In the genomic region with DNA sequence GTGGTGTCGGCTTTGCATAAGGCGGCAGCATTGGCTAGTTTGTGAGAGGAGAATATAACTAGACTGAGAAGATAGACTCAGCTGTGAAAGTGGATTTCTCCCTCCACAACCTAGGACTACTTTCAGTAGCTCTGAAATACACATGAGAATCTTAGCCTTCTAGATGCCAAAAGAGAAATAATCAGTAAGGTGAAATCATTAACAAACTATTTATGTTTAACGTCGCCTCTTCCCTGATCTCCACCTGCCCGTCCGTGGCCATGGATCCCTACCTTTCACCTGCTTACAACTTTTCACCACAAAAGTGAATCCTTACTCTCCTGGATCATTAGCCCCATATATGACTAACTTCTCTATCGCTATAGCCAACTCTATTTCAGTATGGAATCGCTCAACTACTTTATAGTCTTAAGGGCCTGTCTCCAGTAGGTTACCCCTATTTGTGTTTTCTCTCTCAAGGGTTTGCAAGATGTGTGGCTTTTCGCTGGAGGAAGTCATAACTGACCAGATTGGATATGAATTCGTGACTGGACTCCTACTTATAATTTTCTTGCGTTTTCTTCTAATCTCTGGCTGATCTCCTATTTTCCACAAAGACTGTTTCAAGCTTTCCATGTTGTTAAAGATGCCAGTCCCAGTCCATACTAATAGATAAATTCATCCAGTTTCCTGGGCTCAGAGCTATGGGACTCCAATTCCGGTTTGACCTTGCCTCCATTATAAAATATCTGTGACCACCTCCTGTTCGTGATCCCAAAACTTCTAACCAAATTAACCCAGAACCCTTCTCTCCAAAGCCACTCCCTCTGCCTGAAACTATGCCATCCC, we compare ENCODE assay signal across 8 cellular contexts. TPM values are rescaled to one million over a fixed set of nuclear protein-coding genes. Genes with fewer than 3 reads are reported as not detected.
DNase-seq lines count a peak whose midpoint lies in the region; ATAC-seq and TF ChIP-seq lines count a peak whose summit lies in the region.

No MANE protein-coding gene starts in this region.

- TF ChIP-seq POLR2A in erythroblast (IDR thresholded peaks at IDR 0.05; ENCODE audit: low read length), result no peak

- H3K36me3 ChIP-seq in CD8-positive, alpha-beta memory T cell (ENCODE audit: insufficient read depth, low read length), result no peaks in the 10 kb centered on the region
- no peaks in the 10 kb centered on the region for H3K36me3 ChIP-seq in hepatocyte (replicated peaks; ENCODE audit: insufficient read depth, low read depth)
- no peaks in the 10 kb centered on the region for H3K36me3 ChIP-seq in smooth muscle cell (ENCODE audit: low read depth)

- peak overlapping the region; percentile 86 for H3K27ac ChIP-seq in CD8-positive, alpha-beta memory T cell (ENCODE audit: low read depth, low read length)
- peak overlapping the region; percentile 97 for H3K27ac ChIP-seq in hepatocyte
- H3K27ac ChIP-seq in smooth muscle cell (ENCODE audit: low read depth), result peak overlapping the region; percentile 97

- CTCF ChIA-PET in CD8-positive, alpha-beta memory T cell (lab: Charles Lee), result interaction anchor here (0.8 to 4.8 kb wide), 57 partner anchors 12 to 684 kb away, joined by 3 to 98 read pairs (median 6); a partner anchor contains a TSS

- DNase-seq in CD8-positive, alpha-beta memory T cell, result no peak
- DNase-seq in HK-2 (ENCODE audit: unreplicated experiment) (peak; percentile 16), hepatocyte (ENCODE audit: low spot score) (no peak), smooth muscle cell (lab: John Stamatoyannopoulos, UW; ENCODE audit: unreplicated experiment) (no peak), erythroblast (lab: John Stamatoyannopoulos, UW) (no peak)
- no peak for DNase-seq in activated T-helper 1 cell treated with anti-CD3 and anti-CD28 coated beads, Interleukin-12 subunit alpha, Interleukin-12 subunit beta, Interleukin-2, Interleukin-4 antibody, amounts not matched to agents 30 ng/mL and 10 ng/mL and 1 ng/mL, durations not matched to agents 14 hours and 24 hours and 36 hours (ENCODE audit: low spot score)

- peaks cover 13% of the 10 kb centered on the region for H3F3A ChIP-seq in smooth muscle cell (ENCODE audit: low read depth)

- H3K27ac Mint-ChIP-seq in CD8-positive, alpha-beta memory T cell, result peak overlapping the region; percentile 93 to 100 (median 97)
- H3K27ac Mint-ChIP-seq in activated T-helper 1 cell treated with anti-CD3 and anti-CD28 coated beads, Interleukin-12 subunit alpha, Interleukin-12 subunit beta, Interleukin-2, Interleukin-4 antibody, amounts not matched to agents 30 ng/mL and 10 ng/mL and 1 ng/mL, durations not matched to agents 14 hours and 24 hours and 36 hours, result peak overlapping the region; percentile 96

- H3K79me2 ChIP-seq in hepatocyte (peaks cover 30% of the 10 kb centered on the region), smooth muscle cell (ENCODE audit: low read depth) (peaks cover 27% of the 10 kb centered on the region)

- H3K27me3 ChIP-seq in CD8-positive, alpha-beta memory T cell (ENCODE audit: insufficient read depth, low read length, poor library complexity, severe bottlenecking), result no peaks in the 10 kb centered on the region
- H3K27me3 ChIP-seq in hepatocyte (no peaks in the 10 kb centered on the region), smooth muscle cell (ENCODE audit: low read depth) (no peaks in the 10 kb centered on the region)

- WGBS in hepatocyte (ENCODE audit: low lambda C conversion rate, missing lambda C conversion rate), result 51% methylated on average over 13 of the region's 13 CpGs
- WGBS in smooth muscle cell (ENCODE audit: low lambda C conversion rate), result 51% methylated on average over 13 of the region's 13 CpGs

- H2AFZ ChIP-seq in hepatocyte (peak overlapping the region; percentile 64), smooth muscle cell (ENCODE audit: low read depth) (peak overlapping the region; percentile 95)

- ATAC-seq in HG03159 (IDR thresholded peaks at IDR 0.05; ENCODE audit: unreplicated experiment) (no peak), GM19395 (IDR thresholded peaks at IDR 0.05; ENCODE audit: unreplicated experiment) (no peak)

- peak overlapping the region; percentile 60 for H3K4me3 ChIP-seq in CD8-positive, alpha-beta memory T cell (ENCODE audit: low read length)
- H3K4me3 ChIP-seq in hepatocyte (peak overlapping the region; percentile 35), smooth muscle cell (peak overlapping the region; percentile 71)

- intact Hi-C loops in activated T-helper 1 cell treated with anti-CD3 and anti-CD28 coated beads, Interleukin-12 subunit alpha, Interleukin-12 subunit beta, Interleukin-2, Interleukin-4 antibody, amounts not matched to agents 30 ng/mL and 10 ng/mL and 1 ng/mL, durations not matched to agents 14 hours and 24 hours and 36 hours (cut with micrococcal nuclease), result loop anchor here (1.0 to 5.0 kb wide), 7 partner anchors 34 to 447 kb away; no protein-coding TSS in a partner anchor

- H3K9ac ChIP-seq in smooth muscle cell (ENCODE audit: low read depth), result peak overlapping the region; percentile 92

- no peaks in the 10 kb centered on the region for H3K9me2 ChIP-seq in hepatocyte (replicated peaks; ENCODE audit: insufficient read depth)

- H3K4me1 Mint-ChIP-seq in CD8-positive, alpha-beta memory T cell, result peaks cover 44 to 47% (median 44%) of the 10 kb centered on the region in 3 donors
- H3K4me1 Mint-ChIP-seq in activated T-helper 1 cell treated with anti-CD3 and anti-CD28 coated beads, Interleukin-12 subunit alpha, Interleukin-12 subunit beta, Interleukin-2, Interleukin-4 antibody, amounts not matched to agents 30 ng/mL and 10 ng/mL and 1 ng/mL, durations not matched to agents 14 hours and 24 hours and 36 hours (ENCODE audit: low read depth), result peaks cover 43% of the 10 kb centered on the region

- H3K27me3 Mint-ChIP-seq in CD8-positive, alpha-beta memory T cell, result peaks cover 0 to 3% of the 10 kb centered on the region in 2 donors
- no peaks in the 10 kb centered on the region for H3K27me3 Mint-ChIP-seq in activated T-helper 1 cell treated with anti-CD3 and anti-CD28 coated beads, Interleukin-12 subunit alpha, Interleukin-12 subunit beta, Interleukin-2, Interleukin-4 antibody, amounts not matched to agents 30 ng/mL and 10 ng/mL and 1 ng/mL, durations not matched to agents 14 hours and 24 hours and 36 hours (ENCODE audit: insufficient read depth)

- peaks cover 0 to 3% (median 0%) of the 10 kb centered on the region in 5 donors for H3K9me3 Mint-ChIP-seq in CD8-positive, alpha-beta memory T cell
- no peaks in the 10 kb centered on the region for H3K9me3 Mint-ChIP-seq in activated T-helper 1 cell treated with anti-CD3 and anti-CD28 coated beads, Interleukin-12 subunit alpha, Interleukin-12 subunit beta, Interleukin-2, Interleukin-4 antibody, amounts not matched to agents 30 ng/mL and 10 ng/mL and 1 ng/mL, durations not matched to agents 14 hours and 24 hours and 36 hours

- H3K9me3 ChIP-seq in CD8-positive, alpha-beta memory T cell (ENCODE audit: low read length), result no peaks in the 10 kb centered on the region
- H3K9me3 ChIP-seq in hepatocyte (ENCODE audit: low read depth) (no peaks in the 10 kb centered on the region), smooth muscle cell (replicated peaks; ENCODE audit: low read depth) (no peaks in the 10 kb centered on the region)

- H3K4me1 ChIP-seq in CD8-positive, alpha-beta memory T cell (ENCODE audit: insufficient read depth, low read length), result peaks cover 33% of the 10 kb centered on the region
- peaks cover 27% of the 10 kb centered on the region for H3K4me1 ChIP-seq in hepatocyte (ENCODE audit: insufficient read depth)
- peaks cover 31% of the 10 kb centered on the region for H3K4me1 ChIP-seq in smooth muscle cell (ENCODE audit: low read depth)

- H3K4me2 ChIP-seq in hepatocyte, result peak overlapping the region; percentile 70
- peak overlapping the region; percentile 87 for H3K4me2 ChIP-seq in smooth muscle cell

- H4K20me1 ChIP-seq in hepatocyte (ENCODE audit: insufficient read depth, poor library complexity, severe bottlenecking), result peaks cover 5% of the 10 kb centered on the region
- H4K20me1 ChIP-seq in smooth muscle cell (ENCODE audit: low read depth), result peaks cover 11% of the 10 kb centered on the region

- peak overlapping the region; percentile 78 to 99 (median 93) for H3K4me3 Mint-ChIP-seq in CD8-positive, alpha-beta memory T cell
- peak overlapping the region; percentile 86 for H3K4me3 Mint-ChIP-seq in activated T-helper 1 cell treated with anti-CD3 and anti-CD28 coated beads, Interleukin-12 subunit alpha, Interleukin-12 subunit beta, Interleukin-2, Interleukin-4 antibody, amounts not matched to agents 30 ng/mL and 10 ng/mL and 1 ng/mL, durations not matched to agents 14 hours and 24 hours and 36 hours

- TF ChIP-seq CTCF in hepatocyte (IDR thresholded peaks at IDR 0.05; ENCODE audit: poor library complexity) (no peak), smooth muscle cell (IDR thresholded peaks at IDR 0.05; ENCODE audit: borderline replicate concordance, insufficient read depth, poor library complexity, severe bottlenecking) (no peak)

- peaks cover 0 to 11% (median under 1%) of the 10 kb centered on the region in 3 donors for H3K36me3 Mint-ChIP-seq in CD8-positive, alpha-beta memory T cell
- H3K36me3 Mint-ChIP-seq in activated T-helper 1 cell treated with anti-CD3 and anti-CD28 coated beads, Interleukin-12 subunit alpha, Interleukin-12 subunit beta, Interleukin-2, Interleukin-4 antibody, amounts not matched to agents 30 ng/mL and 10 ng/mL and 1 ng/mL, durations not matched to agents 14 hours and 24 hours and 36 hours (ENCODE audit: low read depth), result peaks cover 6% of the 10 kb centered on the region

- POLR2A ChIA-PET in CD8-positive, alpha-beta memory T cell (lab: Charles Lee), result interaction anchor here (0.5 to 2.2 kb wide), 13 partner anchors 24 to 557 kb away, joined by 3 to 71 read pairs (median 4); a partner anchor contains a TSS

RNA-seq across cellular contexts. Expression of a gene that starts 1.1 kb away (rescaled TPM):
- total RNA-seq in CD8-positive, alpha-beta memory T cell, result 10 to 100 TPM; 58.5 to 61.4 TPM
- polyA plus RNA-seq in CD8-positive, alpha-beta memory T cell, result 19.0 TPM
- total RNA-seq in activated T-helper 1 cell treated with anti-CD3 and anti-CD28 coated beads, Interleukin-12 subunit alpha, Interleukin-12 subunit beta, Interleukin-2, Interleukin-4 antibody, amounts not matched to agents 30 ng/mL and 10 ng/mL and 1 ng/mL, durations not matched to agents 14 hours and 24 hours and 36 hours, result 46.5 and 47.1 TPM in 2 replicates
- total RNA-seq in hepatocyte, result 37.0 and 41.1 TPM in 2 replicates
- 12.4 and 16.6 TPM in 2 replicates for polyA plus RNA-seq in hepatocyte
- 29.5 and 38.6 TPM in 2 replicates for total RNA-seq in smooth muscle cell
- 10.3 and 14.6 TPM in 2 replicates for polyA plus RNA-seq in smooth muscle cell
